Comparison of ENCODE assay signal across 9 cellular contexts in the genomic region with DNA sequence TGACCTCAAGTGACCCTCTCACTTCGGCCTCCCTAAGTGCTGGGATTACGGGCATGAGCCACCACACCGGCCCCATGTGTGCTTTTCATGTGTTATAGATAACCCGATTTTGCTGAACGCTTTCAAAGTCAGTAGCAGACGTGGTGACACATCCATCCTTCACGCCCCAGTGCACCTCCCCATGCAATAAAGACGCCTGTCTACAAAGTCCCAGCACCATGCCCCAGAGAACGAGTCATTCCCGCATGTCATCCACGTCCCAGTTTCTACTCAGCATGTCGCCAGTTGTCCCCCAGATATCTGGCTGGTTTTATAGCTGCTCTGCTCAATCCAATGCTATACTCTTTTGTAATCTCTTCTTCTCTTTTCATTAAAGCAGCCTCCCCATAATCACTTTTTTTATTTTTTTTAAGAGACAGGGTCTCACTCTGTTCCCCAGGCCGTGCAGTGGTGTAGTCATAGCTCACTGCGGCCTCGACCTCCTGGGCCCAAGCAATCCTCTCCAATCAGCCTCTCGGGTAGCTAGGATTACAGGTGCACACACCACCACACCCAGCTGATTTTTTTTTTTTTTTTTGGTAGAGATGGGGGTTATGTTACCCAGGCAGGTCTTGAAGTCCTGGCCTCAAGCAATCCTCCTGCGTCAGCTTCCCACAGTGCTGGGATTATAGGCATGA. TPM values are rescaled to one million over a fixed set of nuclear protein-coding genes. Genes with fewer than 3 reads are reported as not detected.
DNase-seq lines count a peak whose midpoint lies in the region; TF ChIP-seq lines count a peak whose summit lies in the region.
"Had no signal": no experiment of that assay in that cellular context is flagged by ENCODE, and none has a peak within 500 bp of the region (broad histone marks: within the 10 kb centered on the region; RNA-seq: fewer than 3 reads in every experiment).

No MANE protein-coding gene starts in this region.

- H3K27me3 ChIP-seq in HL-60 (ENCODE audit: insufficient read depth, poor library complexity, severe bottlenecking) (no peaks in the 10 kb centered on the region), HAP-1 (ENCODE audit: low read depth) (no peaks in the 10 kb centered on the region)
- H3K27me3 ChIP-seq: heart left ventricle had no signal

- peak overlapping the region; percentile 86 for H3K27ac Mint-ChIP-seq in activated CD4-positive, alpha-beta memory T cell treated with anti-CD3 and anti-CD28 coated beads for 36 hours

- DNase-seq in GM12865 (ENCODE audit: low read depth) (peak; percentile 78), HL-60 (ENCODE audit: low read depth in 1 of 2, low spot score in 1 of 2) (no peak), left kidney (ENCODE audit: low read depth, low spot score) (peak; percentile 62), NCI-H524 (lab: John Stamatoyannopoulos, UW) (no peak), NCI-H2227 (lab: John Stamatoyannopoulos, UW; ENCODE audit: unreplicated experiment) (no peak), HAP-1 (ENCODE audit: low spot score in 2 of 2) (no peak), NCI-H526 (lab: John Stamatoyannopoulos, UW) (no peak)
- peak; percentile 71 for DNase-seq in activated CD4-positive, alpha-beta memory T cell treated with anti-CD3 and anti-CD28 coated beads for 36 hours

- CTCF ChIA-PET in activated CD4-positive, alpha-beta memory T cell treated with anti-CD3 and anti-CD28 coated beads for 36 hours (lab: Charles Lee) = interaction anchor here (1.5 to 4.3 kb wide), 3 partner anchors 43 to 112 kb away, joined by 6 to 29 read pairs (median 12); partner anchors contain the start of gene DNM2

- no peak for TF ChIP-seq CTCF in GM12865 (IDR thresholded peaks at IDR 0.05; ENCODE audit: insufficient read depth, low read depth, low read length, missing control alignments)
- TF ChIP-seq CTCF in HL-60 (IDR thresholded peaks at IDR 0.05; ENCODE audit: insufficient read depth, low read length) = no peak

- peak overlapping the region; percentile 69 for H3K27ac ChIP-seq in HL-60 (replicated peaks)

- POLR2A ChIA-PET in activated CD4-positive, alpha-beta memory T cell treated with anti-CD3 and anti-CD28 coated beads for 36 hours (lab: Charles Lee) = interaction anchor here (0.6 to 0.9 kb wide), 2 partner anchors 9 to 176 kb away, joined by 3 read pairs; no protein-coding TSS in a partner anchor

- H3K27me3 Mint-ChIP-seq in activated CD4-positive, alpha-beta memory T cell treated with anti-CD3 and anti-CD28 coated beads for 36 hours = no peaks in the 10 kb centered on the region

- H3K4me3 ChIP-seq in GM12865 (ENCODE audit: low read depth, low read length) = peak overlapping the region; percentile 5; the same call in 1 of the 2 replicates
- no peak overlapping the region for H3K4me3 ChIP-seq in HL-60 (replicated peaks; ENCODE audit: insufficient read depth, low read length)
- no peak overlapping the region for H3K4me3 ChIP-seq in HAP-1
- H3K4me3 ChIP-seq: heart left ventricle had no signal

- H3K4me3 Mint-ChIP-seq in activated CD4-positive, alpha-beta memory T cell treated with anti-CD3 and anti-CD28 coated beads for 36 hours = peak overlapping the region; percentile 71

- H3K36me3 Mint-ChIP-seq in activated CD4-positive, alpha-beta memory T cell treated with anti-CD3 and anti-CD28 coated beads for 36 hours = peaks cover 23% of the 10 kb centered on the region

- intact Hi-C loops in activated CD4-positive, alpha-beta memory T cell treated with anti-CD3 and anti-CD28 coated beads for 36 hours (cut with micrococcal nuclease) = no loop called here

- peaks cover 83% of the 10 kb centered on the region for H3K4me1 Mint-ChIP-seq in activated CD4-positive, alpha-beta memory T cell treated with anti-CD3 and anti-CD28 coated beads for 36 hours (ENCODE audit: low read depth)

- H3K4me1 ChIP-seq in HAP-1 = no peaks in the 10 kb centered on the region

- H3K36me3 ChIP-seq in HAP-1 (replicated peaks) = peaks cover 16% of the 10 kb centered on the region

- H3K9me3 Mint-ChIP-seq in activated CD4-positive, alpha-beta memory T cell treated with anti-CD3 and anti-CD28 coated beads for 36 hours = peaks cover 3% of the 10 kb centered on the region

- in situ Hi-C loops in HAP-1 (cut with MboI; ENCODE audit: low sequenced_read_pairs) = no loop called here

- no peaks in the 10 kb centered on the region for H3K9me3 ChIP-seq in HAP-1
- H3K9me3 ChIP-seq: heart left ventricle had no signal

RNA-seq across cellular contexts. Expression of gene DNM2, which starts 42.5 kb away (rescaled TPM):
- 100 to 1,000 TPM; 171 to 173 TPM for total RNA-seq in activated CD4-positive, alpha-beta memory T cell treated with anti-CD3 and anti-CD28 coated beads for 36 hours

RNA-seq across cellular contexts. Expression of gene QTRT1, which starts 59.2 kb away (rescaled TPM):
- total RNA-seq in activated CD4-positive, alpha-beta memory T cell treated with anti-CD3 and anti-CD28 coated beads for 36 hours = 10 to 100 TPM; 43.1 to 47.4 TPM

Comparison
In these comparisons a context has a peak if more than half of its experiments do, and no peak if none do; other contexts are left out.
1. DNase-seq: peak in GM12865 (single experiment), activated CD4-positive, alpha-beta memory T cell treated with anti-CD3 and anti-CD28 coated beads for 36 hours (single experiment) and left kidney (single experiment); none in HL-60 (0 of 2), NCI-H524 (0 of 2), NCI-H2227 (single experiment), HAP-1 (0 of 2) and NCI-H526 (0 of 2).